In genomic region chr3:14438262-14438661, GRCh38 we compare ENCODE assay signal across 12 cellular contexts.
"Had no signal": no experiment of that assay in that cellular context is flagged by ENCODE, and none has a peak within 500 bp of the region (broad histone marks: within the 10 kb centered on the region; RNA-seq: fewer than 3 reads in every experiment).

No MANE protein-coding gene starts in this region.

- H3K36me3 ChIP-seq: ascending aorta, breast epithelium had no signal

- H3K9me3 ChIP-seq: ascending aorta, breast epithelium had no signal

- H3K9me3 Mint-ChIP-seq: activated T-helper 1 cell treated with anti-CD3 and anti-CD28 coated beads, Interleukin-12 subunit alpha, Interleukin-12 subunit beta, Interleukin-2, Interleukin-4 antibody, amounts not matched to agents 30 ng/mL and 10 ng/mL and 1 ng/mL, durations not matched to agents 14 hours and 24 hours and 36 hours; naive B cell; type B pancreatic cell had no signal

- H3K27me3 Mint-ChIP-seq: naive B cell, type B pancreatic cell had no signal

- ATAC-seq: left colon had no signal

- H3K27ac Mint-ChIP-seq: activated T-helper 1 cell treated with anti-CD3 and anti-CD28 coated beads, Interleukin-12 subunit alpha, Interleukin-12 subunit beta, Interleukin-2, Interleukin-4 antibody, amounts not matched to agents 30 ng/mL and 10 ng/mL and 1 ng/mL, durations not matched to agents 14 hours and 24 hours and 36 hours; type B pancreatic cell had no signal

- H3K4me3 Mint-ChIP-seq: activated T-helper 1 cell treated with anti-CD3 and anti-CD28 coated beads, Interleukin-12 subunit alpha, Interleukin-12 subunit beta, Interleukin-2, Interleukin-4 antibody, amounts not matched to agents 30 ng/mL and 10 ng/mL and 1 ng/mL, durations not matched to agents 14 hours and 24 hours and 36 hours; type B pancreatic cell had no signal

- DNase-seq: activated CD4-positive, alpha-beta T cell treated with anti-CD3 and anti-CD28 coated beads, Interleukin-2, amount 50 U/mL, for 1 hour; activated CD4-positive, CD25-positive, alpha-beta regulatory T cell; activated naive CD4-positive, alpha-beta T cell treated with Interleukin-2 at 50 U/mL for 16 hours; dermis blood vessel endothelial cell; left colon; mammary epithelial cell; naive B cell; stimulated activated naive CD4-positive, alpha-beta T cell treated with Interleukin-2 at 50 U/mL for 16 hours had no signal

- H3K4me3 ChIP-seq: ascending aorta, breast epithelium had no signal

- H3K27ac ChIP-seq: ascending aorta, breast epithelium had no signal

- H3K36me3 Mint-ChIP-seq: naive B cell, type B pancreatic cell had no signal

- H3K27me3 ChIP-seq: ascending aorta, breast epithelium had no signal
